In genomic region chr14:86334355-86334754, GRCh38 we compare ENCODE assay signal across 15 cellular contexts.
"Had no signal": no experiment of that assay in that cellular context is flagged by ENCODE, and none has a peak within 500 bp of the region (broad histone marks: within the 10 kb centered on the region; RNA-seq: fewer than 3 reads in every experiment).

No MANE protein-coding gene starts in this region.

- ATAC-seq: activated T-helper 17 cell treated with anti-CD3 and anti-CD28 coated beads, Interleukin-2, amount 50 U/mL, for 72 hours; gastrocnemius medialis had no signal

- H3K27ac ChIP-seq: dorsolateral prefrontal cortex, gastrocnemius medialis, parathyroid adenoma, thoracic aorta, VCaP had no signal

- H3K79me2 ChIP-seq: parathyroid adenoma had no signal

- H3K4me3 Mint-ChIP-seq: activated T-helper 17 cell treated with anti-CD3 and anti-CD28 coated beads, Interleukin-2, amount 50 U/mL, for 72 hours had no signal

- H3K27me3 ChIP-seq: dorsolateral prefrontal cortex, gastrocnemius medialis had no signal

- H3K9ac ChIP-seq: parathyroid adenoma had no signal

- H3K9me3 Mint-ChIP-seq: activated T-helper 17 cell treated with anti-CD3 and anti-CD28 coated beads, Interleukin-2, amount 50 U/mL, for 72 hours had no signal

- H3K9me3 ChIP-seq: gastrocnemius medialis, thoracic aorta had no signal

- H3K4me1 Mint-ChIP-seq: activated T-helper 17 cell treated with anti-CD3 and anti-CD28 coated beads, Interleukin-2, amount 50 U/mL, for 72 hours had no signal

- H3K36me3 ChIP-seq: gastrocnemius medialis, thoracic aorta had no signal

- H3K4me1 ChIP-seq: gastrocnemius medialis, parathyroid adenoma had no signal

- H2AFZ ChIP-seq: parathyroid adenoma had no signal

- H3K27me3 Mint-ChIP-seq: activated T-helper 17 cell treated with anti-CD3 and anti-CD28 coated beads, Interleukin-2, amount 50 U/mL, for 72 hours had no signal

- H3K27ac Mint-ChIP-seq: activated T-helper 17 cell treated with anti-CD3 and anti-CD28 coated beads, Interleukin-2, amount 50 U/mL, for 72 hours had no signal

- DNase-seq: activated CD4-positive, alpha-beta T cell treated with anti-CD3 and anti-CD28 coated beads for 1 hour; activated CD4-positive, alpha-beta T cell treated with anti-CD3 and anti-CD28 coated beads, Interleukin-2, amount 50 U/mL, for 4 hours; activated naive CD4-positive, alpha-beta T cell treated with Interleukin-2 at 50 U/mL for 16 hours; activated T-cell treated with anti-CD3 and anti-CD28 coated beads for 4 hours; aorta; dorsolateral prefrontal cortex; erythroblast; gastrocnemius medialis; islet precursor cell; stimulated activated CD4-positive, alpha-beta T cell treated with anti-CD3 and anti-CD28 coated beads, Interleukin-12 subunit alpha, Interleukin-12 subunit beta, amount 100 ng/mL, for 4 hours; stimulated activated CD4-positive, alpha-beta T cell treated with anti-CD3 and anti-CD28 coated beads, Interleukin-2, amount 100 ng/mL, for 24 hours had no signal

- H3K4me3 ChIP-seq: dorsolateral prefrontal cortex, gastrocnemius medialis, thoracic aorta had no signal
